In genomic region chr5:72355706-72356299, GRCh38 we compare ENCODE assay signal across 1 cellular context.
TF ChIP-seq lines count a peak whose summit lies in the region.

No MANE protein-coding gene starts in this region.

TF ChIP-seq in K562, 482 proteins besides CTCF, POLR2A, EP300 and RAD21 (continued from another document):
- TF ChIP-seq, protein P1, sequence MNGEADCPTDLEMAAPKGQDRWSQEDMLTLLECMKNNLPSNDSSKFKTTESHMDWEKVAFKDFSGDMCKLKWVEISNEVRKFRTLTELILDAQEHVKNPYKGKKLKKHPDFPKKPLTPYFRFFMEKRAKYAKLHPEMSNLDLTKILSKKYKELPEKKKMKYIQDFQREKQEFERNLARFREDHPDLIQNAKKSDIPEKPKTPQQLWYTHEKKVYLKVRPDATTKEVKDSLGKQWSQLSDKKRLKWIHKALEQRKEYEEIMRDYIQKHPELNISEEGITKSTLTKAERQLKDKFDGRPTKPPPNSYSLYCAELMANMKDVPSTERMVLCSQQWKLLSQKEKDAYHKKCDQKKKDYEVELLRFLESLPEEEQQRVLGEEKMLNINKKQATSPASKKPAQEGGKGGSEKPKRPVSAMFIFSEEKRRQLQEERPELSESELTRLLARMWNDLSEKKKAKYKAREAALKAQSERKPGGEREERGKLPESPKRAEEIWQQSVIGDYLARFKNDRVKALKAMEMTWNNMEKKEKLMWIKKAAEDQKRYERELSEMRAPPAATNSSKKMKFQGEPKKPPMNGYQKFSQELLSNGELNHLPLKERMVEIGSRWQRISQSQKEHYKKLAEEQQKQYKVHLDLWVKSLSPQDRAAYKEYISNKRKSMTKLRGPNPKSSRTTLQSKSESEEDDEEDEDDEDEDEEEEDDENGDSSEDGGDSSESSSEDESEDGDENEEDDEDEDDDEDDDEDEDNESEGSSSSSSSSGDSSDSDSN (IDR thresholded peaks at IDR 0.05; ENCODE audit: borderline replicate concordance in 1 of 2, low read depth in 2 of 2, low read length in 2 of 2), result no peak
- no peak for TF ChIP-seq ETV5 (CRISPR knock-in tag; IDR thresholded peaks at IDR 0.05; ENCODE audit: low read depth)
- no peak for TF ChIP-seq PHF8 (IDR thresholded peaks at IDR 0.05; ENCODE audit: borderline replicate concordance, low read length)
- no peak for TF ChIP-seq TEAD1 (CRISPR knock-in tag; IDR thresholded peaks at IDR 0.05)
